18 cellular contexts compared by ENCODE assay signal in genomic region chr7:44674381-44674780, GRCh38.
DNase-seq lines count a peak whose midpoint lies in the region; ATAC-seq lines count a peak whose summit lies in the region.
"Had no signal": no experiment of that assay in that cellular context is flagged by ENCODE, and none has a peak within 500 bp of the region (broad histone marks: within the 10 kb centered on the region; RNA-seq: fewer than 3 reads in every experiment).

No MANE protein-coding gene starts in this region.

- intact Hi-C loops in activated naive CD4-positive, alpha-beta T cell treated with anti-CD3 and anti-CD28 coated beads for 36 hours (cut with micrococcal nuclease): no loop called here

- no peaks in the 10 kb centered on the region for H3K9me3 Mint-ChIP-seq in activated naive CD4-positive, alpha-beta T cell treated with anti-CD3 and anti-CD28 coated beads for 36 hours
- H3K9me3 Mint-ChIP-seq in effector memory CD8-positive, alpha-beta T cell: no peaks in the 10 kb centered on the region
- H3K9me3 Mint-ChIP-seq in stimulated activated naive B cell treated with anti-CD40 and anti-IgM and Interleukin-4, amounts not matched to agents 10 μg/mL and 1 μg/mL and 100 μg/mL, for 72 hours: no peaks in the 10 kb centered on the region
- H3K9me3 Mint-ChIP-seq: CD8-positive, alpha-beta memory T cell had no signal

- no peak overlapping the region for H3K4me3 Mint-ChIP-seq in activated naive CD4-positive, alpha-beta T cell treated with anti-CD3 and anti-CD28 coated beads for 36 hours
- no peak overlapping the region for H3K4me3 Mint-ChIP-seq in T-helper 17 cell
- no peak overlapping the region for H3K4me3 Mint-ChIP-seq in effector memory CD8-positive, alpha-beta T cell
- no peak overlapping the region for H3K4me3 Mint-ChIP-seq in stimulated activated naive B cell treated with anti-CD40 and anti-IgM and Interleukin-4, amounts not matched to agents 10 μg/mL and 1 μg/mL and 100 μg/mL, for 72 hours
- H3K4me3 Mint-ChIP-seq: CD8-positive, alpha-beta memory T cell had no signal

- no peaks in the 10 kb centered on the region for H3K27me3 Mint-ChIP-seq in activated naive CD4-positive, alpha-beta T cell treated with anti-CD3 and anti-CD28 coated beads for 36 hours (ENCODE audit: low read depth)
- H3K27me3 Mint-ChIP-seq in T-helper 17 cell: no peaks in the 10 kb centered on the region
- H3K27me3 Mint-ChIP-seq in effector memory CD8-positive, alpha-beta T cell: no peaks in the 10 kb centered on the region
- H3K27me3 Mint-ChIP-seq in stimulated activated naive B cell treated with anti-CD40 and anti-IgM and Interleukin-4, amounts not matched to agents 10 μg/mL and 1 μg/mL and 100 μg/mL, for 72 hours: no peaks in the 10 kb centered on the region
- H3K27me3 Mint-ChIP-seq: CD8-positive, alpha-beta memory T cell had no signal

- CTCF ChIA-PET in activated naive CD4-positive, alpha-beta T cell treated with anti-CD3 and anti-CD28 coated beads for 36 hours (lab: Charles Lee): no interaction called here

- H3K36me3 Mint-ChIP-seq in activated naive CD4-positive, alpha-beta T cell treated with anti-CD3 and anti-CD28 coated beads for 36 hours (ENCODE audit: low read depth): peaks cover 15% of the 10 kb centered on the region
- peaks cover 5% of the 10 kb centered on the region for H3K36me3 Mint-ChIP-seq in T-helper 17 cell (ENCODE audit: low read depth)
- peaks cover 73% of the 10 kb centered on the region for H3K36me3 Mint-ChIP-seq in effector memory CD8-positive, alpha-beta T cell (ENCODE audit: insufficient read depth)
- peaks cover 55 to 68% of the 10 kb centered on the region in 2 donors for H3K36me3 Mint-ChIP-seq in stimulated activated naive B cell treated with anti-CD40 and anti-IgM and Interleukin-4, amounts not matched to agents 10 μg/mL and 1 μg/mL and 100 μg/mL, for 72 hours

- H3K27ac Mint-ChIP-seq in activated naive CD4-positive, alpha-beta T cell treated with anti-CD3 and anti-CD28 coated beads for 36 hours: peak overlapping the region; percentile 28
- H3K27ac Mint-ChIP-seq in T-helper 17 cell: peak overlapping the region; percentile 47
- H3K27ac Mint-ChIP-seq in effector memory CD8-positive, alpha-beta T cell: peak overlapping the region; percentile 22 to 73
- H3K27ac Mint-ChIP-seq in stimulated activated naive B cell treated with anti-CD40 and anti-IgM and Interleukin-4, amounts not matched to agents 10 μg/mL and 1 μg/mL and 100 μg/mL, for 72 hours: no peak overlapping the region

- H3K4me1 Mint-ChIP-seq in activated naive CD4-positive, alpha-beta T cell treated with anti-CD3 and anti-CD28 coated beads for 36 hours (ENCODE audit: low read depth): no peaks in the 10 kb centered on the region
- H3K4me1 Mint-ChIP-seq in T-helper 17 cell: peaks cover 7% of the 10 kb centered on the region
- H3K4me1 Mint-ChIP-seq in effector memory CD8-positive, alpha-beta T cell (ENCODE audit: low read depth in 2 of 2): peaks cover 3% of the 10 kb centered on the region in 2 donors
- H3K4me1 Mint-ChIP-seq in stimulated activated naive B cell treated with anti-CD40 and anti-IgM and Interleukin-4, amounts not matched to agents 10 μg/mL and 1 μg/mL and 100 μg/mL, for 72 hours: peaks cover 16 to 21% of the 10 kb centered on the region in 2 donors

- no peak for DNase-seq in activated naive CD4-positive, alpha-beta T cell treated with anti-CD3 and anti-CD28 coated beads for 36 hours
- no peak for DNase-seq in activated naive CD4-positive, alpha-beta T cell treated with anti-CD3 and anti-CD28 coated beads, Interleukin-2, amount 50 U/mL, for 16 hours
- DNase-seq in T-helper 17 cell (no peak), NCI-H128 (lab: John Stamatoyannopoulos, UW; ENCODE audit: unreplicated experiment) (no peak), NCI-H2227 treated with DMSO at 0.1 percent for 48 hours (lab: John Stamatoyannopoulos, UW) (no peak)
- no peak for DNase-seq in effector memory CD8-positive, alpha-beta T cell
- no peak for DNase-seq in stimulated activated naive B cell treated with anti-CD40 and anti-IgM and Interleukin-4, amounts not matched to agents 10 μg/mL and 1 μg/mL and 100 μg/mL, for 72 hours
- DNase-seq: AML-193; CD8-positive, alpha-beta memory T cell; COR-L47; DMS 273 treated with DMSO at 0.1 percent for 48 hours; DMS53; DND-41; EL had no signal

- no peak for ATAC-seq in T-helper 17 cell
- ATAC-seq in effector memory CD8-positive, alpha-beta T cell (replicated peaks): no peak
- ATAC-seq in stimulated activated naive B cell treated with anti-CD40 and anti-IgM and Interleukin-4, amounts not matched to agents 10 μg/mL and 1 μg/mL and 100 μg/mL, for 72 hours (replicated peaks): no peak
- ATAC-seq: A549, GM12878 had no signal

- no peaks in the 10 kb centered on the region for H3K9me3 ChIP-seq in T-helper 17 cell (ENCODE audit: control insufficient read depth, low read length, poor library complexity, severe bottlenecking)
- H3K9me3 ChIP-seq: A549, BLaER1, HAP-1 had no signal
